ENCODE assay signal across 18 cellular contexts in genomic region chr15:50219820-50220219, GRCh38. TPM values are rescaled to one million over a fixed set of nuclear protein-coding genes. Genes with fewer than 3 reads are reported as not detected.
DNase-seq lines count a peak whose midpoint lies in the region; ATAC-seq and TF ChIP-seq lines count a peak whose summit lies in the region.
"Had no signal": no experiment of that assay in that cellular context is flagged by ENCODE, and none has a peak within 500 bp of the region (broad histone marks: within the 10 kb centered on the region; RNA-seq: fewer than 3 reads in every experiment).

No MANE protein-coding gene starts in this region.

- no peak overlapping the region for H3K4me3 ChIP-seq in hepatocyte
- H3K4me3 ChIP-seq: gastrocnemius medialis had no signal

- H3K9me2 ChIP-seq in hepatocyte (replicated peaks; ENCODE audit: insufficient read depth) = no peaks in the 10 kb centered on the region

- H3K36me3 Mint-ChIP-seq in activated T-helper 1 cell treated with anti-CD3 and anti-CD28 coated beads, Interleukin-12 subunit alpha, Interleukin-12 subunit beta, Interleukin-2, Interleukin-4 antibody, amounts not matched to agents 30 ng/mL and 10 ng/mL and 1 ng/mL, durations not matched to agents 14 hours and 24 hours and 36 hours (ENCODE audit: low read depth) = peaks cover 46% of the 10 kb centered on the region

- peaks cover 11% of the 10 kb centered on the region for H3K4me1 Mint-ChIP-seq in activated T-helper 1 cell treated with anti-CD3 and anti-CD28 coated beads, Interleukin-12 subunit alpha, Interleukin-12 subunit beta, Interleukin-2, Interleukin-4 antibody, amounts not matched to agents 30 ng/mL and 10 ng/mL and 1 ng/mL, durations not matched to agents 14 hours and 24 hours and 36 hours (ENCODE audit: low read depth)
- H3K4me1 Mint-ChIP-seq: activated CD4-positive, alpha-beta T cell treated with anti-CD3 and anti-CD28 coated beads, Interleukin-2, amount 10 ng/mL, durations not matched to agents 7 days and 5 days had no signal

- H3K4me2 ChIP-seq in hepatocyte = no peak overlapping the region

- no peaks in the 10 kb centered on the region for H3K27me3 Mint-ChIP-seq in activated T-helper 1 cell treated with anti-CD3 and anti-CD28 coated beads, Interleukin-12 subunit alpha, Interleukin-12 subunit beta, Interleukin-2, Interleukin-4 antibody, amounts not matched to agents 30 ng/mL and 10 ng/mL and 1 ng/mL, durations not matched to agents 14 hours and 24 hours and 36 hours (ENCODE audit: insufficient read depth)
- H3K27me3 Mint-ChIP-seq: activated CD4-positive, alpha-beta T cell treated with anti-CD3 and anti-CD28 coated beads, Interleukin-2, amount 10 ng/mL, durations not matched to agents 7 days and 5 days had no signal

- peak overlapping the region; percentile 16 for H3K27ac ChIP-seq in hepatocyte
- H3K27ac ChIP-seq: gastrocnemius medialis, parathyroid adenoma had no signal

- H3K36me3 ChIP-seq in hepatocyte (replicated peaks; ENCODE audit: insufficient read depth, low read depth) = no peaks in the 10 kb centered on the region
- H3K36me3 ChIP-seq: gastrocnemius medialis had no signal

- WGBS in hepatocyte (ENCODE audit: low lambda C conversion rate, missing lambda C conversion rate) = 78% methylated on average over 2 of the region's 2 CpGs

- no peak overlapping the region for H3K4me3 Mint-ChIP-seq in activated T-helper 1 cell treated with anti-CD3 and anti-CD28 coated beads, Interleukin-12 subunit alpha, Interleukin-12 subunit beta, Interleukin-2, Interleukin-4 antibody, amounts not matched to agents 30 ng/mL and 10 ng/mL and 1 ng/mL, durations not matched to agents 14 hours and 24 hours and 36 hours
- H3K4me3 Mint-ChIP-seq: activated CD4-positive, alpha-beta T cell treated with anti-CD3 and anti-CD28 coated beads, Interleukin-2, amount 10 ng/mL, durations not matched to agents 7 days and 5 days; B cell had no signal

- TF ChIP-seq CTCF in hepatocyte (IDR thresholded peaks at IDR 0.05; ENCODE audit: poor library complexity) = no peak

- intact Hi-C loops in activated T-helper 1 cell treated with anti-CD3 and anti-CD28 coated beads, Interleukin-12 subunit alpha, Interleukin-12 subunit beta, Interleukin-2, Interleukin-4 antibody, amounts not matched to agents 30 ng/mL and 10 ng/mL and 1 ng/mL, durations not matched to agents 14 hours and 24 hours and 36 hours (cut with micrococcal nuclease) = no loop called here
- intact Hi-C loops in Right ventricle myocardium superior (cut with DNase I) = no loop called here

- H3K79me2 ChIP-seq in hepatocyte = no peaks in the 10 kb centered on the region
- H3K79me2 ChIP-seq: parathyroid adenoma had no signal

- DNase-seq in DMS53 treated with DMSO at 0.1 percent for 48 hours (lab: John Stamatoyannopoulos, UW; ENCODE audit: unreplicated experiment) (peak; percentile 19), HT1080 (ENCODE audit: low read depth) (peak; percentile 38), hepatocyte (ENCODE audit: low spot score) (peak; percentile 31), Right ventricle myocardium superior (no peak), C1 segment of cervical spinal cord (lab: John Stamatoyannopoulos, UW) (no peak), NCI-H345 (lab: John Stamatoyannopoulos, UW) (no peak)
- no peak for DNase-seq in activated T-helper 1 cell treated with anti-CD3 and anti-CD28 coated beads, Interleukin-12 subunit alpha, Interleukin-12 subunit beta, Interleukin-2, Interleukin-4 antibody, amounts not matched to agents 30 ng/mL and 10 ng/mL and 1 ng/mL, durations not matched to agents 14 hours and 24 hours and 36 hours (ENCODE audit: low spot score)
- DNase-seq: activated CD4-positive, alpha-beta T cell treated with anti-CD3 and anti-CD28 coated beads, Interleukin-2, amount 10 ng/mL, durations not matched to agents 7 days and 5 days; cerebellar nuclear complex; gastrocnemius medialis; NCI-H1105; NCI-H446 treated with DMSO at 0.1 percent for 48 hours; small intestine; trophoblast cell had no signal

- no peak overlapping the region for H2AFZ ChIP-seq in hepatocyte
- H2AFZ ChIP-seq: parathyroid adenoma had no signal

- ATAC-seq in Right ventricle myocardium superior (ENCODE audit: poor library complexity) = no peak
- no peak for ATAC-seq in GM18502 (IDR thresholded peaks at IDR 0.05; ENCODE audit: poor library complexity, unreplicated experiment)
- ATAC-seq: gastrocnemius medialis had no signal

- no peaks in the 10 kb centered on the region for H3K27me3 ChIP-seq in hepatocyte
- H3K27me3 ChIP-seq: gastrocnemius medialis had no signal

- peak overlapping the region; percentile 54 for H3K27ac Mint-ChIP-seq in activated T-helper 1 cell treated with anti-CD3 and anti-CD28 coated beads, Interleukin-12 subunit alpha, Interleukin-12 subunit beta, Interleukin-2, Interleukin-4 antibody, amounts not matched to agents 30 ng/mL and 10 ng/mL and 1 ng/mL, durations not matched to agents 14 hours and 24 hours and 36 hours
- H3K27ac Mint-ChIP-seq: activated CD4-positive, alpha-beta T cell treated with anti-CD3 and anti-CD28 coated beads, Interleukin-2, amount 10 ng/mL, durations not matched to agents 7 days and 5 days; B cell had no signal

- no peaks in the 10 kb centered on the region for H3K4me1 ChIP-seq in hepatocyte (ENCODE audit: insufficient read depth)
- H3K4me1 ChIP-seq: gastrocnemius medialis, parathyroid adenoma had no signal

- H4K20me1 ChIP-seq in hepatocyte (ENCODE audit: insufficient read depth, poor library complexity, severe bottlenecking) = no peaks in the 10 kb centered on the region

- H3K9me3 ChIP-seq in hepatocyte (ENCODE audit: low read depth) = no peaks in the 10 kb centered on the region
- H3K9me3 ChIP-seq: gastrocnemius medialis had no signal

- H3K9me3 Mint-ChIP-seq in activated T-helper 1 cell treated with anti-CD3 and anti-CD28 coated beads, Interleukin-12 subunit alpha, Interleukin-12 subunit beta, Interleukin-2, Interleukin-4 antibody, amounts not matched to agents 30 ng/mL and 10 ng/mL and 1 ng/mL, durations not matched to agents 14 hours and 24 hours and 36 hours = peaks cover 5% of the 10 kb centered on the region
- H3K9me3 Mint-ChIP-seq: activated CD4-positive, alpha-beta T cell treated with anti-CD3 and anti-CD28 coated beads, Interleukin-2, amount 10 ng/mL, durations not matched to agents 7 days and 5 days had no signal

RNA-seq across cellular contexts. Expression of gene SLC27A2, which starts 37.8 kb away (rescaled TPM):
- not detected in 2 replicates for total RNA-seq in HT1080 (2014; rRNA removed; shearing (Covaris generic))
- 0.02 and 0.09 TPM in 2 replicates for polyA plus RNA-seq in HT1080 (2015; cell fraction: cytosol; rRNA removed)
- not detected in 2 replicates for polyA plus RNA-seq in HT1080 (2015; cell fraction: nucleus; rRNA removed)
- total RNA-seq in activated T-helper 1 cell treated with anti-CD3 and anti-CD28 coated beads, Interleukin-12 subunit alpha, Interleukin-12 subunit beta, Interleukin-2, Interleukin-4 antibody, amounts not matched to agents 30 ng/mL and 10 ng/mL and 1 ng/mL, durations not matched to agents 14 hours and 24 hours and 36 hours = 78.0 and 78.7 TPM in 2 replicates
- total RNA-seq in hepatocyte = 37.0 and 41.3 TPM in 2 replicates
- 10.1 and 24.8 TPM in 2 replicates for polyA plus RNA-seq in hepatocyte
- total RNA-seq in Right ventricle myocardium superior = 0.24 TPM

RNA-seq across cellular contexts. Expression of gene HDC, which starts 45.7 kb away (rescaled TPM):
- total RNA-seq in HT1080 (2014; rRNA removed; shearing (Covaris generic)) = not detected in 2 replicates
- not detected in 2 replicates for polyA plus RNA-seq in HT1080 (2015; cell fraction: cytosol; rRNA removed)
- polyA plus RNA-seq in HT1080 (2015; cell fraction: nucleus; rRNA removed) = not detected in 2 replicates
- 2.1 and 2.4 TPM in 2 replicates for total RNA-seq in activated T-helper 1 cell treated with anti-CD3 and anti-CD28 coated beads, Interleukin-12 subunit alpha, Interleukin-12 subunit beta, Interleukin-2, Interleukin-4 antibody, amounts not matched to agents 30 ng/mL and 10 ng/mL and 1 ng/mL, durations not matched to agents 14 hours and 24 hours and 36 hours
- total RNA-seq in hepatocyte (0.44 TPM in 1 of 2 replicates, not detected in the other), Right ventricle myocardium superior (0.65 TPM)
- polyA plus RNA-seq in hepatocyte = not detected in 2 replicates
- total RNA-seq: B cell, SK-MEL-5 had no signal

Comparison
In these comparisons a context has a peak if more than half of its experiments do, and no peak if none do; other contexts are left out.
1. DNase-seq: peak in DMS53 treated with DMSO at 0.1 percent for 48 hours (single experiment), HT1080 (single experiment) and hepatocyte (single experiment); none in activated T-helper 1 cell treated with anti-CD3 and anti-CD28 coated beads, Interleukin-12 subunit alpha, Interleukin-12 subunit beta, Interleukin-2, Interleukin-4 antibody, amounts not matched to agents 30 ng/mL and 10 ng/mL and 1 ng/mL, durations not matched to agents 14 hours and 24 hours and 36 hours (single experiment), Right ventricle myocardium superior (single experiment), C1 segment of cervical spinal cord (0 of 14) and NCI-H345 (single experiment).
2. RNA of gene SLC27A2, which starts 37.8 kb away (total RNA-seq): 78.0 to 78.7 TPM in activated T-helper 1 cell treated with anti-CD3 and anti-CD28 coated beads, Interleukin-12 subunit alpha, Interleukin-12 subunit beta, Interleukin-2, Interleukin-4 antibody, amounts not matched to agents 30 ng/mL and 10 ng/mL and 1 ng/mL, durations not matched to agents 14 hours and 24 hours and 36 hours and 37.0 to 41.3 TPM in hepatocyte; 0.24 TPM in Right ventricle myocardium superior (single experiment) and not detected in HT1080; every median in the first group is over 10 times any median in the second.